ENCODE assay signal across 8 cellular contexts in genomic region chr2:106269591-106270291, GRCh38.
DNase-seq lines count a peak whose midpoint lies in the region; ATAC-seq and TF ChIP-seq lines count a peak whose summit lies in the region.

No MANE protein-coding gene starts in this region.

- no peak overlapping the region for H3K9ac ChIP-seq in HUES6 (ENCODE audit: low read length)

- peaks cover 16% of the 10 kb centered on the region for H3K4me1 Mint-ChIP-seq in T-helper 2 cell treated with Interferon-gamma antibody and Interleukin-4, amounts not matched to agents 5 μg/mL and 100 μg/mL, for 36 hours (ENCODE audit: low read depth)
- H3K4me1 Mint-ChIP-seq in neural crest cell, result peaks cover 14% of the 10 kb centered on the region

- H3K27ac Mint-ChIP-seq in T-helper 2 cell treated with Interferon-gamma antibody and Interleukin-4, amounts not matched to agents 5 μg/mL and 100 μg/mL, for 36 hours, result peak overlapping the region; percentile 28
- peak overlapping the region; percentile 50 for H3K27ac Mint-ChIP-seq in neural crest cell (ENCODE audit: unreplicated experiment)

- H3K27ac ChIP-seq in HUES6 (ENCODE audit: low read depth, low read length), result no peak overlapping the region

- no peak for TF ChIP-seq CTCF in neural crest cell (conservative IDR thresholded peaks at IDR 0.05)

- H3K4me3 Mint-ChIP-seq in T-helper 2 cell treated with Interferon-gamma antibody and Interleukin-4, amounts not matched to agents 5 μg/mL and 100 μg/mL, for 36 hours, result peak overlapping the region; percentile 81
- no peak overlapping the region for H3K4me3 Mint-ChIP-seq in neural crest cell

- no peaks in the 10 kb centered on the region for H3K36me3 ChIP-seq in HUES6 (ENCODE audit: control insufficient read depth, insufficient read depth, low read length)

- peak; percentile 82 for ATAC-seq in GM19023 (IDR thresholded peaks at IDR 0.05; ENCODE audit: unreplicated experiment)
- ATAC-seq in GM21717 (IDR thresholded peaks at IDR 0.05; ENCODE audit: unreplicated experiment), result no peak

- peaks cover 12% of the 10 kb centered on the region for H3K27me3 ChIP-seq in HUES6 (ENCODE audit: control insufficient read depth, insufficient read depth, low read length)

- peaks cover 15% of the 10 kb centered on the region for H3K27me3 Mint-ChIP-seq in T-helper 2 cell treated with Interferon-gamma antibody and Interleukin-4, amounts not matched to agents 5 μg/mL and 100 μg/mL, for 36 hours (ENCODE audit: low read depth)
- no peaks in the 10 kb centered on the region for H3K27me3 Mint-ChIP-seq in neural crest cell (ENCODE audit: low read depth)

- H3K4me3 ChIP-seq in HUES6 (ENCODE audit: low read depth, low read length), result peak overlapping the region; percentile 62

- DNase-seq in T-helper 2 cell treated with Interferon-gamma antibody and Interleukin-4, amounts not matched to agents 5 μg/mL and 100 μg/mL, for 36 hours (ENCODE audit: low spot score), result peak; percentile 17
- DNase-seq in effector CD8-positive, alpha-beta T cell (lab: John Stamatoyannopoulos, UW), result peak; percentile 26
- DNase-seq in neural crest cell (ENCODE audit: low read depth, low spot score) (no peak), GM19240 (ENCODE audit: insufficient read length, low spot score) (no peak), dedifferentiated amniotic fluid mesenchymal stem cell (ENCODE audit: extremely low spot score) (no peak)

- no peaks in the 10 kb centered on the region for H3K36me3 Mint-ChIP-seq in T-helper 2 cell treated with Interferon-gamma antibody and Interleukin-4, amounts not matched to agents 5 μg/mL and 100 μg/mL, for 36 hours (ENCODE audit: low read depth)
- peaks cover 2% of the 10 kb centered on the region for H3K36me3 Mint-ChIP-seq in neural crest cell (ENCODE audit: low read depth)

- H3K9me3 Mint-ChIP-seq in T-helper 2 cell treated with Interferon-gamma antibody and Interleukin-4, amounts not matched to agents 5 μg/mL and 100 μg/mL, for 36 hours, result no peaks in the 10 kb centered on the region
- peaks cover 3% of the 10 kb centered on the region for H3K9me3 Mint-ChIP-seq in neural crest cell

- peaks cover 14% of the 10 kb centered on the region for H3K9me3 ChIP-seq in HUES6 (ENCODE audit: control insufficient read depth, insufficient read depth, low read depth, low read length)

- no peaks in the 10 kb centered on the region for H3K4me1 ChIP-seq in HUES6 (ENCODE audit: control insufficient read depth, insufficient read depth, low read length)

Comparison
In these comparisons a context has a peak if more than half of its experiments do, and no peak if none do; other contexts are left out.
1. DNase-seq: peak in T-helper 2 cell treated with Interferon-gamma antibody and Interleukin-4, amounts not matched to agents 5 μg/mL and 100 μg/mL, for 36 hours (single experiment) and effector CD8-positive, alpha-beta T cell (single experiment); none in neural crest cell (single experiment), GM19240 (single experiment) and dedifferentiated amniotic fluid mesenchymal stem cell (single experiment).